In genomic region chr5:149452007-149452664, GRCh38 we compare ENCODE assay signal across 9 cellular contexts.
DNase-seq lines count a peak whose midpoint lies in the region; ATAC-seq, FAIRE-seq and TF ChIP-seq lines count a peak whose summit lies in the region.
"Had no signal": no experiment of that assay in that cellular context is flagged by ENCODE, and none has a peak within 500 bp of the region (broad histone marks: within the 10 kb centered on the region; RNA-seq: fewer than 3 reads in every experiment).

No MANE protein-coding gene starts in this region.

- ATAC-seq in foreskin keratinocyte: no peak
- no peak for ATAC-seq in HG02840 (IDR thresholded peaks at IDR 0.05; ENCODE audit: low FRiP score, unreplicated experiment)

- POLR2A ChIA-PET in CD8-positive, alpha-beta memory T cell (lab: Charles Lee): no interaction called here
- POLR2A ChIA-PET in SK-N-SH (lab: Yijun Ruan, JAX): interaction anchor here (0.5 to 1.7 kb wide), 2 partner anchors 99 to 103 kb away, joined by 3 to 4 read pairs; partner anchors contain the start of gene CSNK1A1

- intact Hi-C loops in ovary (cut with DNase I): loop anchor here in 1 of 4 donors (5.0 kb wide), 1 partner anchor 100 kb away; the partner anchor contains the start of gene CSNK1A1

- no peak for TF ChIP-seq RAD21 in SK-N-SH (IDR thresholded peaks at IDR 0.05; ENCODE audit: low read length)

- H3K27ac ChIP-seq in CD8-positive, alpha-beta memory T cell (ENCODE audit: low read depth, low read length): peak overlapping the region; percentile 61
- H3K27ac ChIP-seq in SK-N-SH (ENCODE audit: low read depth in 2 of 2, low read length in 1 of 2) (peak overlapping the region; percentile 61 to 93), foreskin keratinocyte (peak overlapping the region; percentile 56), ovary (peak overlapping the region; percentile 59 to 76)

- H4K20me1 ChIP-seq in SK-N-SH (ENCODE audit: insufficient read depth): no peaks in the 10 kb centered on the region

- no peaks in the 10 kb centered on the region for H3K9me3 ChIP-seq in CD8-positive, alpha-beta memory T cell (ENCODE audit: low read length)
- no peaks in the 10 kb centered on the region for H3K9me3 ChIP-seq in SK-N-SH
- no peaks in the 10 kb centered on the region for H3K9me3 ChIP-seq in ovary

- TF ChIP-seq EP300 in SK-N-SH (IDR thresholded peaks at IDR 0.05; ENCODE audit: borderline replicate concordance in 1 of 2, low read depth in 1 of 2, low read length in 1 of 2) (no peak; a peak in 1 of 4 replicates), ovary (IDR thresholded peaks at IDR 0.05) (no peak)

- TF ChIP-seq CTCF in SK-N-SH (IDR thresholded peaks at IDR 0.05) (no peak), foreskin keratinocyte (conservative IDR thresholded peaks at IDR 0.05) (no peak), ovary (IDR thresholded peaks at IDR 0.05) (no peak), GM10266 (IDR thresholded peaks at IDR 0.05; ENCODE audit: control insufficient read depth, insufficient read depth, low read depth, missing control alignments) (no peak)

- peak overlapping the region in 1 of 8 donors; percentile 63 for H3K27ac Mint-ChIP-seq in CD8-positive, alpha-beta memory T cell

- CTCF ChIA-PET in CD8-positive, alpha-beta memory T cell (lab: Charles Lee): interaction anchor here (1.0 to 1.5 kb wide), 2 partner anchors 9 to 110 kb away, joined by 3 to 8 read pairs; no protein-coding TSS in a partner anchor
- CTCF ChIA-PET in SK-N-SH (lab: Yijun Ruan, JAX): interaction anchor here (0.8 to 6.3 kb wide), 8 partner anchors 10 to 135 kb away, joined by 3 to 37 read pairs (median 4); no protein-coding TSS in a partner anchor

- no peaks in the 10 kb centered on the region for H3K27me3 ChIP-seq in CD8-positive, alpha-beta memory T cell (ENCODE audit: insufficient read depth, low read length, poor library complexity, severe bottlenecking)
- H3K27me3 ChIP-seq in SK-N-SH (ENCODE audit: insufficient read depth) (no peaks in the 10 kb centered on the region), foreskin keratinocyte (no peaks in the 10 kb centered on the region), ovary (no peaks in the 10 kb centered on the region)

- no peak overlapping the region for H3K4me3 ChIP-seq in CD8-positive, alpha-beta memory T cell (ENCODE audit: low read length)
- H3K4me3 ChIP-seq in SK-N-SH (ENCODE audit: low read depth in 2 of 2, low read length in 1 of 2) (no peak overlapping the region), ovary (no peak overlapping the region)

- no peaks in the 10 kb centered on the region for H3K4me1 Mint-ChIP-seq in CD8-positive, alpha-beta memory T cell

- H3K36me3 Mint-ChIP-seq in CD8-positive, alpha-beta memory T cell: no peaks in the 10 kb centered on the region

- no peak for DNase-seq in CD8-positive, alpha-beta memory T cell
- DNase-seq in SK-N-SH: peak; percentile 37
- DNase-seq in foreskin keratinocyte: no peak
- peak; percentile 51 to 63 (median 57) for DNase-seq in ovary
- no peak for DNase-seq in NCI-H1417 treated with DMSO at 0.1 percent for 48 hours (lab: John Stamatoyannopoulos, UW)
- no peak for DNase-seq in GM10266 (ENCODE audit: extremely low spot score)
- DNase-seq in GM19239 (ENCODE audit: insufficient read length, low spot score): no peak
- DNase-seq: central memory CD4-positive, alpha-beta T cell had no signal

- no peak for TF ChIP-seq POLR2A in ovary (IDR thresholded peaks at IDR 0.05)

- peak overlapping the region; percentile 1; the same call in 1 of the 2 replicates for H3K4me2 ChIP-seq in SK-N-SH

- peaks cover 29% of the 10 kb centered on the region for H3F3A ChIP-seq in SK-N-SH (replicated peaks; ENCODE audit: insufficient read depth)

- WGBS in SK-N-SH (ENCODE audit: low lambda C conversion rate): 59% methylated on average over 11 of the region's 11 CpGs
- 7 to 14% (median 8%) methylated on average over 11 of the region's 11 CpGs for WGBS in ovary, 3 donors

- no peaks in the 10 kb centered on the region for H3K36me3 ChIP-seq in CD8-positive, alpha-beta memory T cell (ENCODE audit: insufficient read depth, low read length)
- H3K36me3 ChIP-seq in SK-N-SH (replicated peaks in 1 of 2; ENCODE audit: control insufficient read depth in 1 of 2, insufficient read depth in 2 of 2, low read length in 1 of 2) (no peaks in the 10 kb centered on the region), ovary (no peaks in the 10 kb centered on the region)

- no peaks in the 10 kb centered on the region for H3K9me2 ChIP-seq in SK-N-SH

- peak overlapping the region; percentile 56; the same call in 1 of the 2 replicates for H3K9ac ChIP-seq in SK-N-SH

- no peak overlapping the region for H3K4me3 Mint-ChIP-seq in CD8-positive, alpha-beta memory T cell

- no peak for FAIRE-seq in GM19239 (lab: Jason Lieb, UNC)

- no peaks in the 10 kb centered on the region for H3K79me2 ChIP-seq in SK-N-SH (ENCODE audit: insufficient read depth)

- H3K27me3 Mint-ChIP-seq in CD8-positive, alpha-beta memory T cell: peaks cover 3 to 7% of the 10 kb centered on the region in 2 donors

- no peaks in the 10 kb centered on the region for H3K4me1 ChIP-seq in CD8-positive, alpha-beta memory T cell (ENCODE audit: insufficient read depth, low read length)
- peaks cover 17 to 38% of the 10 kb centered on the region in 2 experiments for H3K4me1 ChIP-seq in SK-N-SH (ENCODE audit: control insufficient read depth in 1 of 2, insufficient read depth in 2 of 2, low read depth in 1 of 2, low read length in 1 of 2)
- H3K4me1 ChIP-seq in foreskin keratinocyte: peaks cover 22% of the 10 kb centered on the region
- H3K4me1 ChIP-seq in ovary (ENCODE audit: insufficient read depth): peaks cover 28% of the 10 kb centered on the region

- H2AFZ ChIP-seq in SK-N-SH (ENCODE audit: low read depth): peak overlapping the region; percentile 35

- no peaks in the 10 kb centered on the region for H3K9me3 Mint-ChIP-seq in CD8-positive, alpha-beta memory T cell

TF ChIP-seq in SK-N-SH, 30 proteins besides CTCF, POLR2A, EP300 and RAD21:
- TF ChIP-seq GABPA (IDR thresholded peaks at IDR 0.05; ENCODE audit: low read depth): peak; percentile 33; the same call in 1 of the 2 replicates
- no peak for TF ChIP-seq TAF1 (IDR thresholded peaks at IDR 0.05; ENCODE audit: borderline replicate concordance, low read depth, low read length)
- 0 out of 2 replicates have a peak, but pooled peaks have one; percentile 27 for TF ChIP-seq TCF12 (IDR thresholded peaks at IDR 0.05)
- TF ChIP-seq, protein P1, sequence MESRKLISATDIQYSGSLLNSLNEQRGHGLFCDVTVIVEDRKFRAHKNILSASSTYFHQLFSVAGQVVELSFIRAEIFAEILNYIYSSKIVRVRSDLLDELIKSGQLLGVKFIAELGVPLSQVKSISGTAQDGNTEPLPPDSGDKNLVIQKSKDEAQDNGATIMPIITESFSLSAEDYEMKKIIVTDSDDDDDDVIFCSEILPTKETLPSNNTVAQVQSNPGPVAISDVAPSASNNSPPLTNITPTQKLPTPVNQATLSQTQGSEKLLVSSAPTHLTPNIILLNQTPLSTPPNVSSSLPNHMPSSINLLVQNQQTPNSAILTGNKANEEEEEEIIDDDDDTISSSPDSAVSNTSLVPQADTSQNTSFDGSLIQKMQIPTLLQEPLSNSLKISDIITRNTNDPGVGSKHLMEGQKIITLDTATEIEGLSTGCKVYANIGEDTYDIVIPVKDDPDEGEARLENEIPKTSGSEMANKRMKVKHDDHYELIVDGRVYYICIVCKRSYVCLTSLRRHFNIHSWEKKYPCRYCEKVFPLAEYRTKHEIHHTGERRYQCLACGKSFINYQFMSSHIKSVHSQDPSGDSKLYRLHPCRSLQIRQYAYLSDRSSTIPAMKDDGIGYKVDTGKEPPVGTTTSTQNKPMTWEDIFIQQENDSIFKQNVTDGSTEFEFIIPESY (IDR thresholded peaks at IDR 0.05; ENCODE audit: borderline replicate concordance, low read depth): no peak
- peak; percentile 24; the same call in 1 of the 2 replicates for TF ChIP-seq RCOR1 (IDR thresholded peaks at IDR 0.05; ENCODE audit: low read length)
- no peak for TF ChIP-seq TEAD4 (IDR thresholded peaks at IDR 0.05; ENCODE audit: borderline replicate concordance, insufficient read depth)
- TF ChIP-seq, protein P2, sequence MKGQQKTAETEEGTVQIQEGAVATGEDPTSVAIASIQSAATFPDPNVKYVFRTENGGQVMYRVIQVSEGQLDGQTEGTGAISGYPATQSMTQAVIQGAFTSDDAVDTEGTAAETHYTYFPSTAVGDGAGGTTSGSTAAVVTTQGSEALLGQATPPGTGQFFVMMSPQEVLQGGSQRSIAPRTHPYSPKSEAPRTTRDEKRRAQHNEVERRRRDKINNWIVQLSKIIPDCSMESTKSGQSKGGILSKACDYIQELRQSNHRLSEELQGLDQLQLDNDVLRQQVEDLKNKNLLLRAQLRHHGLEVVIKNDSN (IDR thresholded peaks at IDR 0.05; ENCODE audit: borderline replicate concordance, low read depth): no peak
- TF ChIP-seq EZH2phosphoT487 (IDR thresholded peaks at IDR 0.05; ENCODE audit: borderline replicate concordance, low read depth): no peak
- TF ChIP-seq FOXJ3 (CRISPR knock-in tag; IDR thresholded peaks at IDR 0.05): no peak
- no peak for TF ChIP-seq USF2 (IDR thresholded peaks at IDR 0.05; ENCODE audit: borderline replicate concordance, low read depth, low read length)
- peak; percentile 48; the same call in 1 of the 2 replicates for TF ChIP-seq ELF1 (IDR thresholded peaks at IDR 0.05)

Comparison
In these comparisons a context has a peak if more than half of its experiments do, and no peak if none do; other contexts are left out.
1. DNase-seq: peak in SK-N-SH (single experiment) and ovary (5 of 5); none in CD8-positive, alpha-beta memory T cell (0 of 5), foreskin keratinocyte (0 of 2), NCI-H1417 treated with DMSO at 0.1 percent for 48 hours (single experiment), GM10266 (single experiment) and GM19239 (single experiment).
2. Peak in every context shown above with its lines, with median percentiles within 50 percentile points of each other: H3K27ac ChIP-seq.